8 cellular contexts compared by ENCODE assay signal in the genomic region with DNA sequence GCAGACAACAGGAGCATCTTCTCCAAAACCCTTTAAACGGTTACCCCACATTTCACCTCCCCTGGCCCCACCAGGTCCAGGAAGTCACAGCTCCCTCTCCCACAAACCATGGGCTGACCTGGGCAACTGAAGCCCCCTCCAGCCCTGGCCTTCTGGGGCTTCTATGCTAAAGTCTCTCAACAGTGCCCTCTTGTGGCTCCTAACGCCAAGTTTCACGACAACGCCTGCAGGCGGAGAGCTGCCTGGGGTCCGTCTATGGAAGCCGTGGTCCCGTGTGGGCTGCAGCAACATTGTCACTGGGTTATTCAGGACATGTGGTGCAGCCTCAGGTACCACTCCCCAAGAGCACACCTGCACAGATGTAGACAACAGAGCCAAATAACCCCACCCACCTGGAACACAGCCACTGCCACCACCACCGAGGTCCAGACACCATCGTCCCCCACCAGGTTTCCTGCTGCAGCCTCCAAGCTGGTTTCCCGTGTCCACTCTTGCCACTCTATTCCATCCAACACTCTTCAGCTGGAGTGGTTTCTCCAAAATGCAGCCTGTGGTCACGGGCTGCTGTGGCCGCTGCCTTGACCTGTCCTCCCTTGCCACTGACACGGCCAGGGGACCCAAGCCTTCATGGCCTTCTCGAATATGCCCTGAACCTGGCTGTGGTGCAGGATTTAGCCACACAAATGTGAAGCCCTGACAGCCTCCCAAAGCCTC. TPM values are rescaled to one million over a fixed set of nuclear protein-coding genes. Genes with fewer than 3 reads are reported as not detected.
DNase-seq lines count a peak whose midpoint lies in the region; ATAC-seq and TF ChIP-seq lines count a peak whose summit lies in the region.

No MANE protein-coding gene starts in this region.

- peaks cover 0 to 12% of the 10 kb centered on the region in 2 donors for H3K36me3 ChIP-seq in psoas muscle (ENCODE audit: insufficient read depth in 1 of 2, low read depth in 1 of 2)
- H3K36me3 ChIP-seq in CD4-positive, alpha-beta memory T cell (ENCODE audit: insufficient read depth, low read length), result no peaks in the 10 kb centered on the region

- H3K27ac ChIP-seq in foreskin keratinocyte (no peak overlapping the region), psoas muscle (no peak overlapping the region)
- H3K27ac ChIP-seq in CD4-positive, alpha-beta memory T cell (ENCODE audit: low read depth, low read length), result no peak overlapping the region

- ATAC-seq in foreskin keratinocyte (peak; percentile 28), psoas muscle (peak in 2 of 4 donors; percentile 38 to 59), HG02885 (IDR thresholded peaks at IDR 0.05; ENCODE audit: poor library complexity, unreplicated experiment) (no peak)

- peak overlapping the region in 1 of 7 donors; percentile 54 for H3K27ac Mint-ChIP-seq in CD14-positive monocyte
- H3K27ac Mint-ChIP-seq in CD4-positive, alpha-beta memory T cell, result peak overlapping the region in 3 of 7 donors; percentile 42 to 87 (median 73)

- no peaks in the 10 kb centered on the region for H3K9me3 ChIP-seq in psoas muscle
- H3K9me3 ChIP-seq in CD4-positive, alpha-beta memory T cell (ENCODE audit: control insufficient read depth in 1 of 2, low read length in 2 of 2), result no peaks in the 10 kb centered on the region

- POLR2A ChIA-PET in CD4-positive, alpha-beta memory T cell (lab: Charles Lee; ENCODE audit: partially characterized antibody), result interaction anchor here (0.7 kb wide), 1 partner anchor 90 kb away, joined by 3 read pairs; no protein-coding TSS in a partner anchor

- H3K4me3 Mint-ChIP-seq in CD14-positive monocyte, result no peak overlapping the region
- no peak overlapping the region for H3K4me3 Mint-ChIP-seq in CD4-positive, alpha-beta memory T cell

- H3K9me3 Mint-ChIP-seq in CD14-positive monocyte, result peaks cover 0 to under 1% (median 0%) of the 10 kb centered on the region in 7 donors
- H3K9me3 Mint-ChIP-seq in CD4-positive, alpha-beta memory T cell, result no peaks in the 10 kb centered on the region

- H3K4me1 Mint-ChIP-seq in CD14-positive monocyte, result no peaks in the 10 kb centered on the region
- H3K4me1 Mint-ChIP-seq in CD4-positive, alpha-beta memory T cell, result peaks cover 4 to 9% (median 5%) of the 10 kb centered on the region in 4 donors

- H3K27me3 ChIP-seq in foreskin keratinocyte (no peaks in the 10 kb centered on the region), psoas muscle (ENCODE audit: insufficient read depth in 3 of 3, low read length in 2 of 3) (no peaks in the 10 kb centered on the region)
- H3K27me3 ChIP-seq in CD4-positive, alpha-beta memory T cell (ENCODE audit: insufficient read depth, low read length), result no peaks in the 10 kb centered on the region

- H3K4me1 ChIP-seq in foreskin keratinocyte, result no peaks in the 10 kb centered on the region
- no peaks in the 10 kb centered on the region for H3K4me1 ChIP-seq in psoas muscle
- peaks cover 3% of the 10 kb centered on the region for H3K4me1 ChIP-seq in CD4-positive, alpha-beta memory T cell (ENCODE audit: insufficient read depth, low read length)

- 58 to 59% (median 58%) methylated on average over 15 of the region's 15 CpGs for WGBS in psoas muscle, 3 donors

- TF ChIP-seq CTCF in CD14-positive monocyte (IDR thresholded peaks at IDR 0.05) (peak; percentile 77), foreskin keratinocyte (conservative IDR thresholded peaks at IDR 0.05) (peak; percentile 65), psoas muscle (IDR thresholded peaks at IDR 0.05) (peak; percentile 50)

- no peak for DNase-seq in CD14-positive monocyte (ENCODE audit: low spot score)
- DNase-seq in HuH-7 (ENCODE audit: low spot score), result peak; percentile 91
- DNase-seq in activated CD8-positive, alpha-beta memory T cell treated with anti-CD3 and anti-CD28 coated beads for 24 hours, result peak; percentile 71
- no peak for DNase-seq in foreskin keratinocyte
- DNase-seq in psoas muscle, result no peak
- no peak for DNase-seq in globus pallidus (ENCODE audit: low spot score)
- DNase-seq in CD4-positive, alpha-beta memory T cell, result no peak

- CTCF ChIA-PET in CD4-positive, alpha-beta memory T cell (lab: Charles Lee; ENCODE audit: partially characterized antibody), result interaction anchor here (1.2 to 1.7 kb wide), 2 partner anchors 8 to 21 kb away, joined by 3 to 5 read pairs; no protein-coding TSS in a partner anchor

- peaks cover 1 to 13% (median 2%) of the 10 kb centered on the region in 3 donors for H3K27me3 Mint-ChIP-seq in CD14-positive monocyte (ENCODE audit: low read depth in 3 of 3)
- no peaks in the 10 kb centered on the region for H3K27me3 Mint-ChIP-seq in CD4-positive, alpha-beta memory T cell

- H3K4me3 ChIP-seq in psoas muscle, result no peak overlapping the region
- no peak overlapping the region for H3K4me3 ChIP-seq in CD4-positive, alpha-beta memory T cell (ENCODE audit: low read length in 2 of 2)

- intact Hi-C loops in CD14-positive monocyte (cut with micrococcal nuclease) (no loop called here), psoas muscle (cut with DNase I) (no loop called here)
- intact Hi-C loops in CD4-positive, alpha-beta memory T cell (cut with micrococcal nuclease), result loop anchor here (5.0 kb wide), 1 partner anchor 736 kb away; no protein-coding TSS in a partner anchor

- no peaks in the 10 kb centered on the region for H3K36me3 Mint-ChIP-seq in CD14-positive monocyte
- H3K36me3 Mint-ChIP-seq in CD4-positive, alpha-beta memory T cell, result no peaks in the 10 kb centered on the region

RNA-seq across cellular contexts. Expression of gene C16orf95, which starts 19.1 kb away (rescaled TPM):
- polyA plus RNA-seq in CD14-positive monocyte, result 1 to 10 TPM; 1.7 to 1.9 TPM
- 4.7 and 5.7 TPM in 2 replicates for total RNA-seq in foreskin keratinocyte
- 5.3 and 8.2 TPM in 2 replicates for polyA plus RNA-seq in foreskin keratinocyte
- 1 to 10 TPM; 5.3 to 8.1 (median 6.0) TPM for total RNA-seq in psoas muscle
- polyA plus RNA-seq in psoas muscle, result 1 to 10 TPM; 1.7 to 6.8 (median 2.0) TPM
- total RNA-seq in CD4-positive, alpha-beta memory T cell, result 1 to 10 TPM; 1.6 TPM
- 1 to 10 TPM; 1.4 to 2.4 TPM for polyA plus RNA-seq in CD4-positive, alpha-beta memory T cell

Comparison
In these comparisons a context has a peak if more than half of its experiments do, and no peak if none do; other contexts are left out.
1. DNase-seq: peak in HuH-7 (single experiment) and activated CD8-positive, alpha-beta memory T cell treated with anti-CD3 and anti-CD28 coated beads for 24 hours (single experiment); none in CD14-positive monocyte (single experiment), foreskin keratinocyte (0 of 2), psoas muscle (0 of 2), globus pallidus (single experiment) and CD4-positive, alpha-beta memory T cell (0 of 5).
2. Peak in every context shown above with its lines, with median percentiles within 50 percentile points of each other: CTCF ChIP-seq.